25 cellular contexts compared by ENCODE assay signal in genomic region chr4:9977518-9978031, GRCh38. TPM values are rescaled to one million over a fixed set of nuclear protein-coding genes. Genes with fewer than 3 reads are reported as not detected.
DNase-seq lines count a peak whose midpoint lies in the region; ATAC-seq and TF ChIP-seq lines count a peak whose summit lies in the region.
"Had no signal": no experiment of that assay in that cellular context is flagged by ENCODE, and none has a peak within 500 bp of the region (broad histone marks: within the 10 kb centered on the region; RNA-seq: fewer than 3 reads in every experiment).

No MANE protein-coding gene starts in this region.

- TF ChIP-seq CTCF in HEK293 (tag by site-specific recombination; IDR thresholded peaks at IDR 0.05) (no peak), IMR-90 (conservative IDR thresholded peaks at IDR 0.05; ENCODE audit: low read depth, low read length) (no peak), esophagus muscularis mucosa (IDR thresholded peaks at IDR 0.05) (no peak), type B pancreatic cell (conservative IDR thresholded peaks at IDR 0.05) (no peak)

- no peak overlapping the region for H3K4ac ChIP-seq in IMR-90 (ENCODE audit: low read depth, low read length)

- H3K27me3 Mint-ChIP-seq in type B pancreatic cell: peaks cover 12% of the 10 kb centered on the region
- H3K27me3 Mint-ChIP-seq: CD8-positive, alpha-beta memory T cell had no signal

- no peaks in the 10 kb centered on the region for H3K4me1 ChIP-seq in HEK293 (ENCODE audit: control insufficient read depth, insufficient read depth, low read length)
- H3K4me1 ChIP-seq in IMR-90 (ENCODE audit: control insufficient read depth, insufficient read depth, low read length): no peaks in the 10 kb centered on the region; the same call in 1 of the 2 replicates
- H3K4me1 ChIP-seq in esophagus muscularis mucosa: no peaks in the 10 kb centered on the region
- H3K4me1 ChIP-seq: BE2C, BLaER1 had no signal

- no peak overlapping the region for H3K18ac ChIP-seq in IMR-90 (ENCODE audit: low read depth, low read length)

- H2BK15ac ChIP-seq in IMR-90 (ENCODE audit: low read depth, low read length): no peak overlapping the region

- peaks cover 7% of the 10 kb centered on the region for H3K9me3 Mint-ChIP-seq in type B pancreatic cell

- no peak for TF ChIP-seq EP300 in esophagus muscularis mucosa (IDR thresholded peaks at IDR 0.05)

- no peak for ATAC-seq in IMR-90 (ENCODE audit: low read depth)
- no peak for ATAC-seq in HG03521 (IDR thresholded peaks at IDR 0.05; ENCODE audit: unreplicated experiment)

- CTCF ChIA-PET in HEK293 (lab: Yijun Ruan, JAX): no interaction called here
- CTCF ChIA-PET in IMR-90 (lab: Yijun Ruan, JAX): no interaction called here

- no peak overlapping the region for H2AFZ ChIP-seq in IMR-90 (replicated peaks; ENCODE audit: low read length, poor library complexity)

- H2BK20ac ChIP-seq in IMR-90 (ENCODE audit: low read depth, low read length): no peak overlapping the region

- no peaks in the 10 kb centered on the region for H3K79me1 ChIP-seq in IMR-90 (ENCODE audit: low read depth in 1 of 2, low read length in 2 of 2)

- dilution Hi-C loops in IMR-90 (cut with HindIII; ENCODE audit: low sequenced_read_pairs, unreplicated experiment): no loop called here

- H3K9me1 ChIP-seq in IMR-90 (ENCODE audit: insufficient read depth, low read length): no peaks in the 10 kb centered on the region

- H3K36me3 ChIP-seq in HEK293 (ENCODE audit: control insufficient read depth in 2 of 2, insufficient read depth in 1 of 2, low read length in 2 of 2) (no peaks in the 10 kb centered on the region), IMR-90 (ENCODE audit: control insufficient read depth, insufficient read depth, low read length) (no peaks in the 10 kb centered on the region), esophagus muscularis mucosa (peaks cover 0 to 9% (median 0%) of the 10 kb centered on the region in 4 donors)
- H3K36me3 ChIP-seq: BE2C, BLaER1 had no signal

- H3K4me3 ChIP-seq in HEK293 (ENCODE audit: low read depth, low read length): no peak overlapping the region
- no peak overlapping the region for H3K4me3 ChIP-seq in IMR-90 (ENCODE audit: insufficient read depth, low read depth, low read length)
- H3K4me3 ChIP-seq in esophagus muscularis mucosa: no peak overlapping the region
- H3K4me3 ChIP-seq: BLaER1 had no signal

- H3K23ac ChIP-seq in IMR-90 (ENCODE audit: low read depth, low read length): no peak overlapping the region

- POLR2A ChIA-PET in HEK293 (lab: Yijun Ruan, JAX) (no interaction called here), IMR-90 (lab: Charles Lee; ENCODE audit: unreplicated experiment) (no interaction called here)

- no peak overlapping the region for H3K9ac ChIP-seq in IMR-90 (ENCODE audit: low read depth, low read length)
- H3K9ac ChIP-seq: BLaER1 had no signal

- H3K56ac ChIP-seq in IMR-90 (ENCODE audit: extremely low read depth, insufficient read depth, low read length): no peak overlapping the region

- no peaks in the 10 kb centered on the region for H3K9me3 ChIP-seq in HEK293 (ENCODE audit: control insufficient read depth, insufficient read depth, low read depth, low read length)
- no peaks in the 10 kb centered on the region for H3K9me3 ChIP-seq in IMR-90 (ENCODE audit: control insufficient read depth, insufficient read depth, low read length)
- no peaks in the 10 kb centered on the region for H3K9me3 ChIP-seq in esophagus muscularis mucosa
- H3K9me3 ChIP-seq: BE2C, BLaER1 had no signal

- H3K4me1 Mint-ChIP-seq in type B pancreatic cell (ENCODE audit: unreplicated experiment): no peaks in the 10 kb centered on the region
- H3K4me1 Mint-ChIP-seq: CD14-positive monocyte; CD8-positive, alpha-beta memory T cell had no signal

- no peak overlapping the region for H3K14ac ChIP-seq in IMR-90 (replicated peaks; ENCODE audit: low read depth, low read length)

- no peak overlapping the region for H2BK120ac ChIP-seq in IMR-90 (ENCODE audit: low read depth, low read length)

- no peak overlapping the region for H3K4me3 Mint-ChIP-seq in type B pancreatic cell
- H3K4me3 Mint-ChIP-seq: CD14-positive monocyte; CD4-positive, alpha-beta memory T cell; CD4-positive, CD25-positive, alpha-beta regulatory T cell; CD8-positive, alpha-beta memory T cell had no signal

- no peak overlapping the region for H2AK5ac ChIP-seq in IMR-90 (ENCODE audit: low read depth, low read length)

- intact Hi-C loops in IMR-90 (cut with micrococcal nuclease): no loop called here
- intact Hi-C loops in esophagus muscularis mucosa (cut with DNase I): no loop called here

- no peak overlapping the region for H2BK5ac ChIP-seq in IMR-90 (ENCODE audit: low read depth, low read length, poor library complexity, severe bottlenecking)

- H3K36me3 Mint-ChIP-seq in type B pancreatic cell: peaks cover 4% of the 10 kb centered on the region

- no peak overlapping the region for H4K5ac ChIP-seq in IMR-90 (ENCODE audit: low read depth, low read length)

- H4K8ac ChIP-seq in IMR-90 (ENCODE audit: low read depth in 2 of 2, low read length in 2 of 2): no peak overlapping the region

- H2AK9ac ChIP-seq in IMR-90 (replicated peaks; ENCODE audit: low read depth, low read length, poor library complexity): peak overlapping the region; percentile 42

- no peak overlapping the region for H4K91ac ChIP-seq in IMR-90 (ENCODE audit: insufficient read depth, low read depth, low read length)

- in situ Hi-C loops in IMR-90 (cut with MboI; ENCODE audit: low sequenced_read_pairs): no loop called here

- H3K27me3 ChIP-seq in IMR-90 (ENCODE audit: control insufficient read depth, insufficient read depth, low read length): no peaks in the 10 kb centered on the region; the same call in 1 of the 2 replicates
- no peaks in the 10 kb centered on the region for H3K27me3 ChIP-seq in esophagus muscularis mucosa
- H3K27me3 ChIP-seq: BE2C, BLaER1 had no signal

- TF ChIP-seq POLR2A in IMR-90 (IDR thresholded peaks at IDR 0.05; ENCODE audit: low read depth, low read length) (no peak), esophagus muscularis mucosa (IDR thresholded peaks at IDR 0.05; ENCODE audit: low read depth) (no peak)

- DNase-seq in IMR-90: no peak
- DNase-seq in esophagus muscularis mucosa (ENCODE audit: extremely low spot score): peak; percentile 26
- peak; percentile 19 for DNase-seq in ureter (ENCODE audit: low spot score)
- DNase-seq in cerebellar nuclear complex (lab: John Stamatoyannopoulos, UW): no peak
- no peak for DNase-seq in HT-29 (ENCODE audit: low spot score)
- DNase-seq in type B pancreatic cell (ENCODE audit: extremely low spot score, unreplicated experiment): no peak
- DNase-seq: 8988T; ACHN; BE2C; C1 segment of cervical spinal cord; CD4-positive, alpha-beta memory T cell; CD4-positive, CD25-positive, alpha-beta regulatory T cell; CD8-positive, alpha-beta memory T cell; COR-L47; DMS 273 treated with DMSO at 0.1 percent for 48 hours; DMS153; DMS53; DMS79; DND-41; GF-D8 had no signal

- no peak overlapping the region for H3K27ac Mint-ChIP-seq in type B pancreatic cell
- H3K27ac Mint-ChIP-seq: CD4-positive, CD25-positive, alpha-beta regulatory T cell; CD8-positive, alpha-beta memory T cell had no signal

- no peak for TF ChIP-seq RAD21 in IMR-90 (IDR thresholded peaks at IDR 0.05; ENCODE audit: low read length)

- no peak overlapping the region for H3K4me2 ChIP-seq in IMR-90 (ENCODE audit: low read depth, low read length)
- H3K4me2 ChIP-seq: BLaER1 had no signal

- 78% methylated on average over 9 of the region's 11 CpGs; no CpG with 5 or more reads in 1 of the 2 experiments for WGBS in IMR-90 (ENCODE audit: extremely low coverage in 2 of 2, insufficient read length in 1 of 2), 2 experiments
- WGBS in esophagus muscularis mucosa: 78% methylated on average over 11 of the region's 11 CpGs

- no TSS peak for BruUV-seq in IMR-90 (replicated peaks; lab: Mats Ljungman, UMichigan)

- H3K27ac ChIP-seq in HEK293 (ENCODE audit: extremely low read depth, low read depth, low read length) (no peak overlapping the region), IMR-90 (ENCODE audit: insufficient read depth, low read length) (no peak overlapping the region), esophagus muscularis mucosa (replicated peaks in 1 of 4) (no peak overlapping the region)
- H3K27ac ChIP-seq: BLaER1 had no signal

- H4K20me1 ChIP-seq in IMR-90 (ENCODE audit: insufficient read depth, low read length): no peaks in the 10 kb centered on the region
- H4K20me1 ChIP-seq: BLaER1 had no signal

TF ChIP-seq in HEK293, 187 proteins besides CTCF, POLR2A, EP300 and RAD21:
- TF ChIP-seq GLI4 (tag by site-specific recombination; IDR thresholded peaks at IDR 0.05): no peak
- TF ChIP-seq EGR2 (tag by site-specific recombination; IDR thresholded peaks at IDR 0.05; ENCODE audit: low read depth): peak; percentile 14; the same call in 1 of the 2 replicates
- no peak for TF ChIP-seq ZNF488 (tag by site-specific recombination; IDR thresholded peaks at IDR 0.05)
TF ChIP-seq in HEK293: peak in this region for 1.

TF ChIP-seq in IMR-90, 13 proteins besides CTCF, POLR2A, EP300 and RAD21 (continues in another document):
- TF ChIP-seq CEBPB (IDR thresholded peaks at IDR 0.05; ENCODE audit: low read depth, low read length) (no peak), RCOR1 (IDR thresholded peaks at IDR 0.05; ENCODE audit: insufficient replicate concordance, low read length) (no peak), CHD1 (IDR thresholded peaks at IDR 0.05; ENCODE audit: low read depth, low read length) (no peak), RFX5 (IDR thresholded peaks at IDR 0.05; ENCODE audit: low read depth, low read length) (no peak), BHLHE40 (IDR thresholded peaks at IDR 0.05; ENCODE audit: low read depth, low read length) (no peak), MXI1 (IDR thresholded peaks at IDR 0.05; ENCODE audit: borderline replicate concordance, low read depth, low read length) (no peak), MAZ (IDR thresholded peaks at IDR 0.05; ENCODE audit: borderline replicate concordance, low read depth, low read length) (no peak), ELK1 (IDR thresholded peaks at IDR 0.05; ENCODE audit: borderline replicate concordance, low read depth, low read length) (no peak)

RNA-seq across cellular contexts. Expression of gene SLC2A9, which starts 43.7 kb away (rescaled TPM):
- total RNA-seq in IMR-90 (2012; rRNA removed): 0.56 and 0.72 TPM in 2 replicates
- 1.0 and 2.1 TPM in 2 replicates for polyA plus RNA-seq in IMR-90 (2012; rRNA removed)
- polyA plus RNA-seq in IMR-90 (2012; cell fraction: cytosol; rRNA removed): 1.2 and 1.3 TPM in 2 replicates
- 1.6 and 1.8 TPM in 2 replicates for polyA plus RNA-seq in IMR-90 (2012; cell fraction: nucleus; rRNA removed; ENCODE audit: low replicate concordance)
- total RNA-seq in esophagus muscularis mucosa: 10 to 100 TPM in 1 of 4 donors, 1 to 10 TPM in 3; 5.6 to 10.5 (median 6.5) TPM
- total RNA-seq in ureter: 67.5 TPM
- 1.8 and 1.9 TPM in 2 replicates for total RNA-seq in HT-29 (2014; rRNA removed; shearing (Covaris generic))
- 1.1 and 2.5 TPM in 2 replicates for total RNA-seq in type B pancreatic cell (ENCODE audit: low replicate concordance)
- total RNA-seq: A673 had no signal

Comparison
In these comparisons a context has a peak if more than half of its experiments do, and no peak if none do; other contexts are left out.
1. DNase-seq: peak in esophagus muscularis mucosa (single experiment) and ureter (single experiment); none in IMR-90 (single experiment), cerebellar nuclear complex (0 of 2), HT-29 (single experiment) and type B pancreatic cell (single experiment).